14 cellular contexts compared by ENCODE assay signal in the genomic region with DNA sequence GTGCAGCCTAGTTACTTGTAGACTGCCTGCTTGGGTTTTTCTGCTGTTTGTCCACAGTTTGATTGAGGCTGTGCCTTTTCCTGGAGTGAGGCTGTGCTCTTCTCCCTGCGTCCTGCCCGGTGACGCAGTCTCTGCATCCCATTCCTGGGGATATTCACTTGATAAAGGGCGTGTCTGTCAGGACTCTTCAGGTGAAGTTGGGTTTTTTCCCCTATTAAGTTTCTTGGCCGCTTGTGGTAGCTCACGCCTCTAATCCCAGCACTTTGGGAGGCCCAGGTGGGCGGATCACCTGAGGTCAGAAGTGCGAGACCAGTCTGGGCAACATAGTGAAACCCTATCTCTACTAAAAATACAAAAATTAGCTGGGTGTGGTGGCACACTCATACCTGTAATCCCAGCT. TPM values are rescaled to one million over a fixed set of nuclear protein-coding genes. Genes with fewer than 3 reads are reported as not detected.
"Had no signal": no experiment of that assay in that cellular context is flagged by ENCODE, and none has a peak within 500 bp of the region (broad histone marks: within the 10 kb centered on the region; RNA-seq: fewer than 3 reads in every experiment).

No MANE protein-coding gene starts in this region.

- H3K27ac Mint-ChIP-seq: endodermal cell; T-helper 1 cell treated with Interleukin-12 subunit alpha and Interleukin-12 subunit beta and Interleukin-4 antibody, amounts not matched to agents 30 μg/mL and 1 μg/mL, for 36 hours had no signal

- H3K4me1 Mint-ChIP-seq: endodermal cell had no signal

- H3K4me3 Mint-ChIP-seq: endodermal cell; naive B cell; T-helper 1 cell treated with Interleukin-12 subunit alpha and Interleukin-12 subunit beta and Interleukin-4 antibody, amounts not matched to agents 30 μg/mL and 1 μg/mL, for 36 hours had no signal

- H3K9me3 Mint-ChIP-seq: endodermal cell; naive B cell; T-helper 1 cell treated with Interleukin-12 subunit alpha and Interleukin-12 subunit beta and Interleukin-4 antibody, amounts not matched to agents 30 μg/mL and 1 μg/mL, for 36 hours had no signal

- DNase-seq: activated CD4-positive, CD25-positive, alpha-beta regulatory T cell; activated gamma-delta T cell treated with Interleukin-2 at 50 U/mL for 16 hours; body of pancreas; dermis blood vessel endothelial cell; endodermal cell; erythroblast; hippocampal formation; kidney glomerular epithelial cell; naive B cell; small intestine; tibial artery had no signal

- ATAC-seq: body of pancreas, SK-N-SH treated with all-trans-retinoic acid at 6 μM for 48 hours had no signal

- H3K27me3 Mint-ChIP-seq: naive B cell had no signal

RNA-seq across cellular contexts. Expression of a gene that starts 50.0 kb away (rescaled TPM):
- total RNA-seq: dermis blood vessel endothelial cell, lung microvascular endothelial cell had no signal
